In the genomic region with DNA sequence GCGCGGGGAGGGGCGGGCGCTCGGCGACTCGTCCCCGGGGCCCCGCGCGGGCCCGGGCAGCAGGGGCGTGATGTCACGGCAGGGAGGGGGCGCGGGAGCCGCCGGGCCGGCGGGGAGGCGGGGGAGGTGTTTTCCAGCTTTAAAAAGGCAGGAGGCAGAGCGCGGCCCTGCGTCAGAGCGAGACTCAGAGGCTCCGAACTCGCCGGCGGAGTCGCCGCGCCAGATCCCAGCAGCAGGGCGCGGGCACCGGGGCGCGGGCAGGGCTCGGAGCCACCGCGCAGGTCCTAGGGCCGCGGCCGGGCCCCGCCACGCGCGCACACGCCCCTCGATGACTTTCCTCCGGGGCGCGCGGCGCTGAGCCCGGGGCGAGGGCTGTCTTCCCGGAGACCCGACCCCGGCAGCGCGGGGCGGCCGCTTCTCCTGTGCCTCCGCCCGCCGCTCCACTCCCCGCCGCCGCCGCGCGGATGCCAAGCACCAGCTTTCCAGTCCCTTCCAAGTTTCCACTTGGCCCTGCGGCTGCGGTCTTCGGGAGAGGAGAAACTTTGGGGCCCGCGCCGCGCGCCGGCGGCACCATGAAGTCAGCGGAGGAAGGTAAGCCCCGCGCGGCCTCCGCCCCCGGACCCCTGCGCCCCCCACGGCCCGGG, we compare ENCODE assay signal across 1 cellular context.
TF ChIP-seq lines count a peak whose summit lies in the region.

A gene (plus strand): TSS at position 170 of the 644 bp plus-strand sequence. CDS start 295 bp downstream, at position 465.

TF ChIP-seq in K562, 482 proteins besides CTCF, POLR2A, EP300 and RAD21 (continued from another document and continues in another):
- TF ChIP-seq, protein P1, sequence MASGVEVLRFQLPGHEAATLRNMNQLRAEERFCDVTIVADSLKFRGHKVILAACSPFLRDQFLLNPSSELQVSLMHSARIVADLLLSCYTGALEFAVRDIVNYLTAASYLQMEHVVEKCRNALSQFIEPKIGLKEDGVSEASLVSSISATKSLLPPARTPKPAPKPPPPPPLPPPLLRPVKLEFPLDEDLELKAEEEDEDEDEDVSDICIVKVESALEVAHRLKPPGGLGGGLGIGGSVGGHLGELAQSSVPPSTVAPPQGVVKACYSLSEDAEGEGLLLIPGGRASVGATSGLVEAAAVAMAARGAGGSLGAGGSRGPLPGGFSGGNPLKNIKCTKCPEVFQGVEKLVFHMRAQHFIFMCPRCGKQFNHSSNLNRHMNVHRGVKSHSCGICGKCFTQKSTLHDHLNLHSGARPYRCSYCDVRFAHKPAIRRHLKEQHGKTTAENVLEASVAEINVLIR (CRISPR knock-in tag; IDR thresholded peaks at IDR 0.05), result no peak
- 0 out of 2 replicates have a peak, but pooled peaks have one; percentile 32 for TF ChIP-seq CXXC5 (CRISPR knock-in tag; IDR thresholded peaks at IDR 0.05)
- TF ChIP-seq PHF8 (IDR thresholded peaks at IDR 0.05; ENCODE audit: borderline replicate concordance, low read length), result peak; percentile 36; the same call in 1 of the 2 replicates
- TF ChIP-seq ZBTB17 (CRISPR knock-in tag; IDR thresholded peaks at IDR 0.05), result no peak
- TF ChIP-seq, protein P2, sequence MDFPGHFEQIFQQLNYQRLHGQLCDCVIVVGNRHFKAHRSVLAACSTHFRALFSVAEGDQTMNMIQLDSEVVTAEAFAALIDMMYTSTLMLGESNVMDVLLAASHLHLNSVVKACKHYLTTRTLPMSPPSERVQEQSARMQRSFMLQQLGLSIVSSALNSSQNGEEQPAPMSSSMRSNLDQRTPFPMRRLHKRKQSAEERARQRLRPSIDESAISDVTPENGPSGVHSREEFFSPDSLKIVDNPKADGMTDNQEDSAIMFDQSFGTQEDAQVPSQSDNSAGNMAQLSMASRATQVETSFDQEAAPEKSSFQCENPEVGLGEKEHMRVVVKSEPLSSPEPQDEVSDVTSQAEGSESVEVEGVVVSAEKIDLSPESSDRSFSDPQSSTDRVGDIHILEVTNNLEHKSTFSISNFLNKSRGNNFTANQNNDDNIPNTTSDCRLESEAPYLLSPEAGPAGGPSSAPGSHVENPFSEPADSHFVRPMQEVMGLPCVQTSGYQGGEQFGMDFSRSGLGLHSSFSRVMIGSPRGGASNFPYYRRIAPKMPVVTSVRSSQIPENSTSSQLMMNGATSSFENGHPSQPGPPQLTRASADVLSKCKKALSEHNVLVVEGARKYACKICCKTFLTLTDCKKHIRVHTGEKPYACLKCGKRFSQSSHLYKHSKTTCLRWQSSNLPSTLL (IDR thresholded peaks at IDR 0.05), result no peak
- no peak for TF ChIP-seq FOXA3 (CRISPR knock-in tag; conservative IDR thresholded peaks at IDR 0.05 in 1 of 2, IDR thresholded peaks at IDR 0.05 in 1 of 2)
- no peak for TF ChIP-seq TAF1 (IDR thresholded peaks at IDR 0.05; ENCODE audit: control insufficient read depth, extremely low read depth, insufficient read depth, low read length, severe bottlenecking)
- TF ChIP-seq SMARCA4 (IDR thresholded peaks at IDR 0.05), result no peak
- TF ChIP-seq FOSL1 (tag; conservative IDR thresholded peaks at IDR 0.05), result no peak
- TF ChIP-seq ZBED1 (IDR thresholded peaks at IDR 0.05), result no peak
- peak; percentile 14 to 32; a peak in 1 of 4 replicates for TF ChIP-seq MAZ (CRISPR knock-in tag; conservative IDR thresholded peaks at IDR 0.05 in 1 of 2, IDR thresholded peaks at IDR 0.05 in 1 of 2)
- TF ChIP-seq, protein P3, sequence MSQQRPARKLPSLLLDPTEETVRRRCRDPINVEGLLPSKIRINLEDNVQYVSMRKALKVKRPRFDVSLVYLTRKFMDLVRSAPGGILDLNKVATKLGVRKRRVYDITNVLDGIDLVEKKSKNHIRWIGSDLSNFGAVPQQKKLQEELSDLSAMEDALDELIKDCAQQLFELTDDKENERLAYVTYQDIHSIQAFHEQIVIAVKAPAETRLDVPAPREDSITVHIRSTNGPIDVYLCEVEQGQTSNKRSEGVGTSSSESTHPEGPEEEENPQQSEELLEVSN (IDR thresholded peaks at IDR 0.05; ENCODE audit: borderline replicate concordance in 1 of 2, extremely low read depth in 1 of 2, insufficient read depth in 1 of 2, insufficient read length in 1 of 2, low read depth in 1 of 2, low read length in 1 of 2, poor library complexity in 1 of 2, severe bottlenecking in 1 of 2), result peak; percentile 11 to 46
- TF ChIP-seq ZBTB7A (IDR thresholded peaks at IDR 0.05; ENCODE audit: borderline replicate concordance, control insufficient read depth, low read depth, low read length), result peak; percentile 67; the same call in 1 of the 2 replicates
- TF ChIP-seq GATAD2B (IDR thresholded peaks at IDR 0.05; ENCODE audit: borderline replicate concordance), result 0 out of 2 replicates have a peak, but pooled peaks have one; percentile 52
- TF ChIP-seq ETV5 (CRISPR knock-in tag; IDR thresholded peaks at IDR 0.05; ENCODE audit: low read depth), result no peak
- TF ChIP-seq EZH2 (IDR thresholded peaks at IDR 0.05; ENCODE audit: borderline replicate concordance, low read depth, low read length), result no peak
- no peak for TF ChIP-seq HDAC1 (IDR thresholded peaks at IDR 0.05)
- TF ChIP-seq, protein P4, sequence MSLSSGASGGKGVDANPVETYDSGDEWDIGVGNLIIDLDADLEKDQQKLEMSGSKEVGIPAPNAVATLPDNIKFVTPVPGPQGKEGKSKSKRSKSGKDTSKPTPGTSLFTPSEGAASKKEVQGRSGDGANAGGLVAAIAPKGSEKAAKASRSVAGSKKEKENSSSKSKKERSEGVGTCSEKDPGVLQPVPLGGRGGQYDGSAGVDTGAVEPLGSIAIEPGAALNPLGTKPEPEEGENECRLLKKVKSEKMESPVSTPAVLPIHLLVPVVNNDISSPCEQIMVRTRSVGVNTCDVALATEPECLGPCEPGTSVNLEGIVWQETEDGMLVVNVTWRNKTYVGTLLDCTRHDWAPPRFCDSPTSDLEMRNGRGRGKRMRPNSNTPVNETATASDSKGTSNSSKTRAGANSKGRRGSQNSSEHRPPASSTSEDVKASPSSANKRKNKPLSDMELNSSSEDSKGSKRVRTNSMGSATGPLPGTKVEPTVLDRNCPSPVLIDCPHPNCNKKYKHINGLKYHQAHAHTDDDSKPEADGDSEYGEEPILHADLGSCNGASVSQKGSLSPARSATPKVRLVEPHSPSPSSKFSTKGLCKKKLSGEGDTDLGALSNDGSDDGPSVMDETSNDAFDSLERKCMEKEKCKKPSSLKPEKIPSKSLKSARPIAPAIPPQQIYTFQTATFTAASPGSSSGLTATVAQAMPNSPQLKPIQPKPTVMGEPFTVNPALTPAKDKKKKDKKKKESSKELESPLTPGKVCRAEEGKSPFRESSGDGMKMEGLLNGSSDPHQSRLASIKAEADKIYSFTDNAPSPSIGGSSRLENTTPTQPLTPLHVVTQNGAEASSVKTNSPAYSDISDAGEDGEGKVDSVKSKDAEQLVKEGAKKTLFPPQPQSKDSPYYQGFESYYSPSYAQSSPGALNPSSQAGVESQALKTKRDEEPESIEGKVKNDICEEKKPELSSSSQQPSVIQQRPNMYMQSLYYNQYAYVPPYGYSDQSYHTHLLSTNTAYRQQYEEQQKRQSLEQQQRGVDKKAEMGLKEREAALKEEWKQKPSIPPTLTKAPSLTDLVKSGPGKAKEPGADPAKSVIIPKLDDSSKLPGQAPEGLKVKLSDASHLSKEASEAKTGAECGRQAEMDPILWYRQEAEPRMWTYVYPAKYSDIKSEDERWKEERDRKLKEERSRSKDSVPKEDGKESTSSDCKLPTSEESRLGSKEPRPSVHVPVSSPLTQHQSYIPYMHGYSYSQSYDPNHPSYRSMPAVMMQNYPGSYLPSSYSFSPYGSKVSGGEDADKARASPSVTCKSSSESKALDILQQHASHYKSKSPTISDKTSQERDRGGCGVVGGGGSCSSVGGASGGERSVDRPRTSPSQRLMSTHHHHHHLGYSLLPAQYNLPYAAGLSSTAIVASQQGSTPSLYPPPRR (CRISPR knock-in tag; IDR thresholded peaks at IDR 0.05; ENCODE audit: borderline replicate concordance), result no peak
- TF ChIP-seq PRPF4 (IDR thresholded peaks at IDR 0.05; ENCODE audit: insufficient read depth, low read depth, low read length, poor library complexity, severe bottlenecking), result no peak
- no peak for TF ChIP-seq GATA2 (CRISPR knock-in tag; IDR thresholded peaks at IDR 0.05)
- TF ChIP-seq CBX5 (IDR thresholded peaks at IDR 0.05; ENCODE audit: borderline replicate concordance, low read depth), result no peak
- TF ChIP-seq, protein P5, sequence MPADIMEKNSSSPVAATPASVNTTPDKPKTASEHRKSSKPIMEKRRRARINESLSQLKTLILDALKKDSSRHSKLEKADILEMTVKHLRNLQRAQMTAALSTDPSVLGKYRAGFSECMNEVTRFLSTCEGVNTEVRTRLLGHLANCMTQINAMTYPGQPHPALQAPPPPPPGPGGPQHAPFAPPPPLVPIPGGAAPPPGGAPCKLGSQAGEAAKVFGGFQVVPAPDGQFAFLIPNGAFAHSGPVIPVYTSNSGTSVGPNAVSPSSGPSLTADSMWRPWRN (IDR thresholded peaks at IDR 0.05; ENCODE audit: low read depth), result no peak
- TF ChIP-seq NFIC (IDR thresholded peaks at IDR 0.05), result no peak
- peak in 1 of 2 experiments; percentile 39; a peak in 1 of 4 replicates for TF ChIP-seq SIN3A (IDR thresholded peaks at IDR 0.05; ENCODE audit: borderline replicate concordance in 2 of 2, control insufficient read depth in 1 of 2, low read depth in 2 of 2, low read length in 2 of 2)
- TF ChIP-seq, protein P6, sequence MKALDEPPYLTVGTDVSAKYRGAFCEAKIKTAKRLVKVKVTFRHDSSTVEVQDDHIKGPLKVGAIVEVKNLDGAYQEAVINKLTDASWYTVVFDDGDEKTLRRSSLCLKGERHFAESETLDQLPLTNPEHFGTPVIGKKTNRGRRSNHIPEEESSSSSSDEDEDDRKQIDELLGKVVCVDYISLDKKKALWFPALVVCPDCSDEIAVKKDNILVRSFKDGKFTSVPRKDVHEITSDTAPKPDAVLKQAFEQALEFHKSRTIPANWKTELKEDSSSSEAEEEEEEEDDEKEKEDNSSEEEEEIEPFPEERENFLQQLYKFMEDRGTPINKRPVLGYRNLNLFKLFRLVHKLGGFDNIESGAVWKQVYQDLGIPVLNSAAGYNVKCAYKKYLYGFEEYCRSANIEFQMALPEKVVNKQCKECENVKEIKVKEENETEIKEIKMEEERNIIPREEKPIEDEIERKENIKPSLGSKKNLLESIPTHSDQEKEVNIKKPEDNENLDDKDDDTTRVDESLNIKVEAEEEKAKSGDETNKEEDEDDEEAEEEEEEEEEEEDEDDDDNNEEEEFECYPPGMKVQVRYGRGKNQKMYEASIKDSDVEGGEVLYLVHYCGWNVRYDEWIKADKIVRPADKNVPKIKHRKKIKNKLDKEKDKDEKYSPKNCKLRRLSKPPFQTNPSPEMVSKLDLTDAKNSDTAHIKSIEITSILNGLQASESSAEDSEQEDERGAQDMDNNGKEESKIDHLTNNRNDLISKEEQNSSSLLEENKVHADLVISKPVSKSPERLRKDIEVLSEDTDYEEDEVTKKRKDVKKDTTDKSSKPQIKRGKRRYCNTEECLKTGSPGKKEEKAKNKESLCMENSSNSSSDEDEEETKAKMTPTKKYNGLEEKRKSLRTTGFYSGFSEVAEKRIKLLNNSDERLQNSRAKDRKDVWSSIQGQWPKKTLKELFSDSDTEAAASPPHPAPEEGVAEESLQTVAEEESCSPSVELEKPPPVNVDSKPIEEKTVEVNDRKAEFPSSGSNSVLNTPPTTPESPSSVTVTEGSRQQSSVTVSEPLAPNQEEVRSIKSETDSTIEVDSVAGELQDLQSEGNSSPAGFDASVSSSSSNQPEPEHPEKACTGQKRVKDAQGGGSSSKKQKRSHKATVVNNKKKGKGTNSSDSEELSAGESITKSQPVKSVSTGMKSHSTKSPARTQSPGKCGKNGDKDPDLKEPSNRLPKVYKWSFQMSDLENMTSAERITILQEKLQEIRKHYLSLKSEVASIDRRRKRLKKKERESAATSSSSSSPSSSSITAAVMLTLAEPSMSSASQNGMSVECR (CRISPR knock-in tag; IDR thresholded peaks at IDR 0.05), result no peak; the same call in 1 of the 2 replicates
- TF ChIP-seq ZNF239 (CRISPR knock-in tag; IDR thresholded peaks at IDR 0.05), result no peak
- no peak for TF ChIP-seq XRCC3 (IDR thresholded peaks at IDR 0.05)
- TF ChIP-seq SMAD4 (CRISPR knock-in tag; conservative IDR thresholded peaks at IDR 0.05), result 0 out of 2 replicates have a peak, but pooled peaks have one; percentile 20
- TF ChIP-seq, protein P7, sequence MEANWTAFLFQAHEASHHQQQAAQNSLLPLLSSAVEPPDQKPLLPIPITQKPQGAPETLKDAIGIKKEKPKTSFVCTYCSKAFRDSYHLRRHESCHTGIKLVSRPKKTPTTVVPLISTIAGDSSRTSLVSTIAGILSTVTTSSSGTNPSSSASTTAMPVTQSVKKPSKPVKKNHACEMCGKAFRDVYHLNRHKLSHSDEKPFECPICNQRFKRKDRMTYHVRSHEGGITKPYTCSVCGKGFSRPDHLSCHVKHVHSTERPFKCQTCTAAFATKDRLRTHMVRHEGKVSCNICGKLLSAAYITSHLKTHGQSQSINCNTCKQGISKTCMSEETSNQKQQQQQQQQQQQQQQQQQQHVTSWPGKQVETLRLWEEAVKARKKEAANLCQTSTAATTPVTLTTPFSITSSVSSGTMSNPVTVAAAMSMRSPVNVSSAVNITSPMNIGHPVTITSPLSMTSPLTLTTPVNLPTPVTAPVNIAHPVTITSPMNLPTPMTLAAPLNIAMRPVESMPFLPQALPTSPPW (CRISPR knock-in tag; IDR thresholded peaks at IDR 0.05), result peak; percentile 87
- TF ChIP-seq, protein P8, sequence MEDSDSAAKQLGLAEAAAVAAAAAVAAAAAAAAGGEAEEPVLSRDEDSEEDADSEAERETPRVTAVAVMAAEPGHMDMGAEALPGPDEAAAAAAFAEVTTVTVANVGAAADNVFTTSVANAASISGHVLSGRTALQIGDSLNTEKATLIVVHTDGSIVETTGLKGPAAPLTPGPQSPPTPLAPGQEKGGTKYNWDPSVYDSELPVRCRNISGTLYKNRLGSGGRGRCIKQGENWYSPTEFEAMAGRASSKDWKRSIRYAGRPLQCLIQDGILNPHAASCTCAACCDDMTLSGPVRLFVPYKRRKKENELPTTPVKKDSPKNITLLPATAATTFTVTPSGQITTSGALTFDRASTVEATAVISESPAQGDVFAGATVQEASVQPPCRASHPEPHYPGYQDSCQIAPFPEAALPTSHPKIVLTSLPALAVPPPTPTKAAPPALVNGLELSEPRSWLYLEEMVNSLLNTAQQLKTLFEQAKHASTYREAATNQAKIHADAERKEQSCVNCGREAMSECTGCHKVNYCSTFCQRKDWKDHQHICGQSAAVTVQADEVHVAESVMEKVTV (CRISPR knock-in tag; IDR thresholded peaks at IDR 0.05), result no peak
- TF ChIP-seq DNMT1 (IDR thresholded peaks at IDR 0.05), result no peak
- TF ChIP-seq SMAD1 (IDR thresholded peaks at IDR 0.05; ENCODE audit: low read depth, low read length, partially characterized antibody), result no peak
- TF ChIP-seq FOS (IDR thresholded peaks at IDR 0.05; ENCODE audit: extremely low read depth, insufficient read length), result no peak
- no peak for TF ChIP-seq RBM17 (IDR thresholded peaks at IDR 0.05; ENCODE audit: borderline replicate concordance, low read depth, low read length)
- TF ChIP-seq RBFOX2 (IDR thresholded peaks at IDR 0.05; ENCODE audit: low read depth, low read length), result peak; percentile 70
- TF ChIP-seq CREBBP (IDR thresholded peaks at IDR 0.05; ENCODE audit: low read depth, low read length), result no peak
- 0 out of 4 replicates have a peak, but pooled peaks of 1 of the 2 experiments have one; percentile 35 for TF ChIP-seq NONO (IDR thresholded peaks at IDR 0.05; ENCODE audit: low read depth in 2 of 2, low read length in 1 of 2)
- TF ChIP-seq SIX5 (IDR thresholded peaks at IDR 0.05; ENCODE audit: borderline replicate concordance in 1 of 2, insufficient read depth in 1 of 2, low read depth in 1 of 2, low read length in 2 of 2), result no peak
- no peak; the same call in 1 of the 2 replicates for TF ChIP-seq ZFX (CRISPR knock-in tag; IDR thresholded peaks at IDR 0.05)
- TF ChIP-seq TBL1XR1 (IDR thresholded peaks at IDR 0.05; ENCODE audit: low read length in 2 of 2), result no peak
- no peak for TF ChIP-seq CSDE1 (IDR thresholded peaks at IDR 0.05)
- TF ChIP-seq KDM5B (IDR thresholded peaks at IDR 0.05; ENCODE audit: insufficient replicate concordance, low read depth, low read length), result no peak
- peak; percentile 84 for TF ChIP-seq POLR2G (IDR thresholded peaks at IDR 0.05; ENCODE audit: low read depth, low read length)
- peak; percentile 51 for TF ChIP-seq CREM (IDR thresholded peaks at IDR 0.05; ENCODE audit: low read depth)
- TF ChIP-seq MCM3 (IDR thresholded peaks at IDR 0.05), result no peak
